26 cellular contexts compared by ENCODE assay signal in genomic region chr7:95169678-95170077, GRCh38.
"Had no signal": no experiment of that assay in that cellular context is flagged by ENCODE, and none has a peak within 500 bp of the region (broad histone marks: within the 10 kb centered on the region; RNA-seq: fewer than 3 reads in every experiment).

No MANE protein-coding gene starts in this region.

- H2AFZ ChIP-seq: hepatocyte had no signal

- H3K79me2 ChIP-seq: hepatocyte had no signal

- H3K4me3 ChIP-seq: adrenal gland, gastroesophageal sphincter, hepatocyte, prostate gland, right atrium auricular region, spleen, testis, transverse colon had no signal

- H3K9me3 ChIP-seq: gastroesophageal sphincter, neutrophil, prostate gland, right atrium auricular region, spleen, testis, transverse colon had no signal

- H3K36me3 Mint-ChIP-seq: activated naive CD8-positive, alpha-beta T cell had no signal

- ATAC-seq: activated CD4-positive, alpha-beta T cell treated with anti-CD3 and anti-CD28 coated beads for 36 hours; activated CD8-positive, alpha-beta T cell treated with anti-CD3 and anti-CD28 coated beads, Interleukin-2, amount 10 ng/mL, durations not matched to agents 7 days and 5 days; activated T-cell treated with anti-CD3 and anti-CD28 coated beads, Interleukin-2, amount 50 U/mL, for 72 hours; gastroesophageal sphincter; left cardiac atrium; left ventricle myocardium superior had no signal

- H3K4me3 Mint-ChIP-seq: activated CD4-positive, alpha-beta T cell treated with anti-CD3 and anti-CD28 coated beads for 36 hours; activated CD8-positive, alpha-beta T cell treated with anti-CD3 and anti-CD28 coated beads, Interleukin-2, amount 10 ng/mL, durations not matched to agents 7 days and 5 days; activated naive CD8-positive, alpha-beta T cell; activated T-cell treated with anti-CD3 and anti-CD28 coated beads, Interleukin-2, amount 50 U/mL, for 72 hours; brain; dendritic cell treated with granulocyte-macrophage colony-stimulating factor and Interleukin-4, amounts not matched to agents 40 ng/mL and 50 ng/mL, for 4 days; naive B cell; nephron progenitor cell; T-helper 2 cell treated with Interferon-gamma antibody and Interleukin-4, amounts not matched to agents 5 μg/mL and 100 μg/mL, for 36 hours had no signal

- H3K36me3 ChIP-seq: adrenal gland, gastroesophageal sphincter, neutrophil, prostate gland, right atrium auricular region, spleen, transverse colon had no signal

- DNase-seq: activated CD4-positive, alpha-beta T cell treated with anti-CD3 and anti-CD28 coated beads for 36 hours; activated CD4-positive, CD25-positive, alpha-beta regulatory T cell; activated CD8-positive, alpha-beta T cell treated with anti-CD3 and anti-CD28 coated beads, Interleukin-2, amount 10 ng/mL, durations not matched to agents 7 days and 5 days; activated naive CD4-positive, alpha-beta T cell treated with Interleukin-2 at 50 U/mL for 16 hours; activated T-cell treated with anti-CD3 and anti-CD28 coated beads for 4 hours; activated T-cell treated with anti-CD3 and anti-CD28 coated beads, Interleukin-2, amount 50 U/mL, for 72 hours; adrenal gland; aorta; effector CD8-positive, alpha-beta T cell; left cardiac atrium; left ventricle myocardium superior; naive B cell; nephron progenitor cell; spleen; stimulated activated naive CD4-positive, alpha-beta T cell treated with Interleukin-2 at 50 U/mL for 16 hours; testis; transverse colon had no signal

- H3K27me3 ChIP-seq: adrenal gland, gastroesophageal sphincter, hepatocyte, neutrophil, right atrium auricular region, spleen, testis, transverse colon had no signal

- H3K4me1 Mint-ChIP-seq: activated CD4-positive, alpha-beta T cell treated with anti-CD3 and anti-CD28 coated beads for 36 hours; brain; naive B cell; nephron progenitor cell had no signal

- H3K4me2 ChIP-seq: hepatocyte had no signal

- H3K27ac ChIP-seq: adrenal gland, gastroesophageal sphincter, hepatocyte, neutrophil, prostate gland, right atrium auricular region, spleen, testis, transverse colon had no signal

- H3K27ac Mint-ChIP-seq: activated CD4-positive, alpha-beta T cell treated with anti-CD3 and anti-CD28 coated beads for 36 hours; activated CD8-positive, alpha-beta T cell treated with anti-CD3 and anti-CD28 coated beads, Interleukin-2, amount 10 ng/mL, durations not matched to agents 7 days and 5 days; activated naive CD8-positive, alpha-beta T cell; activated T-cell treated with anti-CD3 and anti-CD28 coated beads, Interleukin-2, amount 50 U/mL, for 72 hours; brain; dendritic cell treated with granulocyte-macrophage colony-stimulating factor and Interleukin-4, amounts not matched to agents 40 ng/mL and 50 ng/mL, for 4 days; naive B cell; nephron progenitor cell; T-helper 2 cell treated with Interferon-gamma antibody and Interleukin-4, amounts not matched to agents 5 μg/mL and 100 μg/mL, for 36 hours had no signal

- H3K9me3 Mint-ChIP-seq: activated T-cell treated with anti-CD3 and anti-CD28 coated beads, Interleukin-2, amount 50 U/mL, for 72 hours; T-helper 2 cell treated with Interferon-gamma antibody and Interleukin-4, amounts not matched to agents 5 μg/mL and 100 μg/mL, for 36 hours had no signal

- H3K4me1 ChIP-seq: adrenal gland, prostate gland, right atrium auricular region, spleen, testis, transverse colon had no signal

- H3K27me3 Mint-ChIP-seq: activated naive CD8-positive, alpha-beta T cell; brain; dendritic cell treated with granulocyte-macrophage colony-stimulating factor and Interleukin-4, amounts not matched to agents 40 ng/mL and 50 ng/mL, for 4 days had no signal
